Comparison of ENCODE assay signal across 20 cellular contexts in the genomic region with DNA sequence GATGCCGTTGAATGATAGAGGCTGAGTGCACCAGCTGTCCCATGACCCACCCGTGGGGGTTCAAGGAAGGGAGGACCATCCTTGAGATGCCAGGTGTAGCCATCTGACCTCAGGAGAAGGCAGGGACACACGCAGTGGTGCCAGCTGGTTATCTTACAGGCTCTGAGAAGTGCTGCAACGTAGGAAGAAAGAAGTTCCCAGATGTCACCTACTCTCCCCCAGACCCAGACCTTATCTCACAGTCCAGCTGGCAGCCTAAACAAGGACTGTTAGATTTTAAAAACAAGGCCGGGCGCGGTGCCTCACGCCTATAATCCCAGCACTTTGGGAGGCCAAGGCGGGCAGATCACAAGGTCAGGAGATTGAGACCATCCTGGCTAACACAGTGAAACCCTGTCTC.
"Had no signal": no experiment of that assay in that cellular context is flagged by ENCODE, and none has a peak within 500 bp of the region (broad histone marks: within the 10 kb centered on the region; RNA-seq: fewer than 3 reads in every experiment).

No MANE protein-coding gene starts in this region.

- ATAC-seq: effector memory CD8-positive, alpha-beta T cell; gastrocnemius medialis; left lobe of liver; naive thymus-derived CD4-positive, alpha-beta T cell; psoas muscle; right lobe of liver; stimulated activated memory B cell treated with anti-CD40 and anti-IgM and Interleukin-4, amounts not matched to agents 10 μg/mL and 1 μg/mL and 100 μg/mL, for 72 hours; upper lobe of right lung had no signal

- H3K4me3 ChIP-seq: esophagus muscularis mucosa, gastrocnemius medialis, psoas muscle, right lobe of liver, spleen, tibial artery, upper lobe of right lung, vagina had no signal

- H3K36me3 ChIP-seq: esophagus muscularis mucosa, gastrocnemius medialis, right lobe of liver, spleen, tibial artery, upper lobe of right lung, vagina had no signal

- H3K9me3 ChIP-seq: gastrocnemius medialis, psoas muscle, right lobe of liver, upper lobe of right lung, vagina had no signal

- H3K27me3 ChIP-seq: gastrocnemius medialis, right lobe of liver, spleen, tibial artery, upper lobe of right lung, vagina had no signal

- H3K27ac ChIP-seq: epithelial cell of prostate, esophagus muscularis mucosa, gastrocnemius medialis, psoas muscle, right lobe of liver, spleen, tibial artery, upper lobe of right lung, vagina had no signal

- DNase-seq: effector memory CD8-positive, alpha-beta T cell; gastrocnemius medialis; islet precursor cell; mammary epithelial cell; naive thymus-derived CD4-positive, alpha-beta T cell; nephron progenitor cell; retina; right lobe of liver; spleen; stimulated activated CD4-positive, alpha-beta T cell treated with anti-CD3 and anti-CD28 coated beads, Interleukin-15, amount 100 ng/mL, for 24 hours; stimulated activated CD4-positive, alpha-beta T cell treated with anti-CD3 and anti-CD28 coated beads, Interleukin-1b, Interleukin-23, amount 100 ng/mL, for 48 hours; stimulated activated CD4-positive, alpha-beta T cell treated with anti-CD3 and anti-CD28 coated beads, Interleukin-4, amount 100 ng/mL, for 24 hours; tibial artery; upper lobe of right lung had no signal

- H3K4me1 ChIP-seq: esophagus muscularis mucosa, gastrocnemius medialis, psoas muscle, right lobe of liver, spleen, tibial artery, upper lobe of right lung, vagina had no signal
